In genomic region chr6:158498362-158498761, GRCh38 we compare ENCODE assay signal across 23 cellular contexts.
"Had no signal": no experiment of that assay in that cellular context is flagged by ENCODE, and none has a peak within 500 bp of the region (broad histone marks: within the 10 kb centered on the region; RNA-seq: fewer than 3 reads in every experiment).

No MANE protein-coding gene starts in this region.

- H3K79me2 ChIP-seq: hepatocyte had no signal

- H3K27ac ChIP-seq: hepatocyte, left ventricle myocardium inferior, ovary, right atrium auricular region, right lobe of liver, skin epidermis, suprapubic skin, thoracic aorta, tibial artery, upper lobe of right lung had no signal

- H3K27me3 ChIP-seq: hepatocyte, ovary, right atrium auricular region, right lobe of liver, suprapubic skin, tibial artery, upper lobe of right lung had no signal

- ATAC-seq: naive thymus-derived CD4-positive, alpha-beta T cell; natural killer cell treated with Interleukin-12 subunit alpha and Interleukin-12 subunit beta and Interleukin-15 and Interleukin-18, amount 100 ng/mL, for 72 hours; right lobe of liver; upper lobe of right lung had no signal

- H2AFZ ChIP-seq: hepatocyte had no signal

- DNase-seq: left ventricle myocardium inferior; mesendoderm; naive thymus-derived CD4-positive, alpha-beta T cell; ovary; right lobe of liver; stimulated activated CD4-positive, alpha-beta T cell treated with anti-CD3 and anti-CD28 coated beads, Interleukin-12 subunit alpha, Interleukin-12 subunit beta, amount 100 ng/mL, for 4 hours; stimulated activated CD4-positive, alpha-beta T cell treated with anti-CD3 and anti-CD28 coated beads, Interleukin-15, amount 100 ng/mL, for 24 hours; stimulated activated CD4-positive, alpha-beta T cell treated with anti-CD3 and anti-CD28 coated beads, Interleukin-2, amount 100 ng/mL, for 24 hours; stimulated activated CD4-positive, alpha-beta T cell treated with anti-CD3 and anti-CD28 coated beads, Interleukin-4, amount 100 ng/mL, for 1 hour; stimulated activated naive CD4-positive, alpha-beta T cell; tibial artery; trophoblast cell; upper lobe of right lung had no signal

- H3K4me3 Mint-ChIP-seq: mesothelial cell of epicardium; naive thymus-derived CD4-positive, alpha-beta T cell; natural killer cell treated with Interleukin-12 subunit alpha and Interleukin-12 subunit beta and Interleukin-15 and Interleukin-18, amount 100 ng/mL, for 72 hours; stimulated activated naive CD8-positive, alpha-beta T cell treated with anti-CD3 and anti-CD28 coated beads, Interleukin-15, Interleukin-2, amounts not matched to agents 100 ng/mL and 50 ng/mL, for 24 hours had no signal

- H3K9me3 Mint-ChIP-seq: mesothelial cell of epicardium; naive thymus-derived CD4-positive, alpha-beta T cell; natural killer cell treated with Interleukin-12 subunit alpha and Interleukin-12 subunit beta and Interleukin-15 and Interleukin-18, amount 100 ng/mL, for 72 hours; stimulated activated naive CD8-positive, alpha-beta T cell treated with anti-CD3 and anti-CD28 coated beads, Interleukin-15, Interleukin-2, amounts not matched to agents 100 ng/mL and 50 ng/mL, for 24 hours had no signal

- H3K4me1 ChIP-seq: left ventricle myocardium inferior, right atrium auricular region, right lobe of liver, suprapubic skin, tibial artery, upper lobe of right lung had no signal

- H3K27ac Mint-ChIP-seq: mesothelial cell of epicardium; progenitor cell of endocrine pancreas; stimulated activated naive CD8-positive, alpha-beta T cell treated with anti-CD3 and anti-CD28 coated beads, Interleukin-15, Interleukin-2, amounts not matched to agents 100 ng/mL and 50 ng/mL, for 24 hours had no signal

- H3K9me3 ChIP-seq: left ventricle myocardium inferior, ovary, right atrium auricular region, right lobe of liver, suprapubic skin, thoracic aorta, tibial artery, upper lobe of right lung had no signal

- H3K36me3 ChIP-seq: ovary had no signal

- H3K4me2 ChIP-seq: hepatocyte had no signal

- H3K4me3 ChIP-seq: hepatocyte, left ventricle myocardium inferior, lung, ovary, right atrium auricular region, right lobe of liver, skin epidermis, suprapubic skin, thoracic aorta, tibial artery, upper lobe of right lung had no signal

- H3K27me3 Mint-ChIP-seq: naive thymus-derived CD4-positive, alpha-beta T cell; natural killer cell treated with Interleukin-12 subunit alpha and Interleukin-12 subunit beta and Interleukin-15 and Interleukin-18, amount 100 ng/mL, for 72 hours; progenitor cell of endocrine pancreas; stimulated activated naive CD8-positive, alpha-beta T cell treated with anti-CD3 and anti-CD28 coated beads, Interleukin-15, Interleukin-2, amounts not matched to agents 100 ng/mL and 50 ng/mL, for 24 hours had no signal

- H3K4me1 Mint-ChIP-seq: mesothelial cell of epicardium; naive thymus-derived CD4-positive, alpha-beta T cell had no signal
